22 cellular contexts compared by ENCODE assay signal in the genomic region with DNA sequence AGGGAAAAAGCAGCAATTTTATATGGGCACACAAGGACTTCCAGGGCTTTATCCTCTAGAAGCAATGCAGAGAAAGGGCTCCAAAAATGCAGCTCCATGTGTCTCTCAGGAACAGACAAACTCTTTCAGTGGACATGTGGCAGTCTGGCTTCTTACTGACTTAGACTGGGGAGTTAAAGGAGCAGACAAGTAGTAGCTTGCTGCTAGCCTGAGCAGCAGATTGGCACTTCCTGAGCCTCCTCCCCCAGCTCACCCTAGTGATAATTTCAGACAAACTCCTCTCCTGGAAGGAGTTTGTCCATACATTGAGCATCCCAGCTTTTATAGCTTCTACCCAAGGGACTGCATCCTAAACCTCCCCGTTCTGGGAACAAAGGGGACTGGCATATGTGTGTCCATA.
DNase-seq lines count a peak whose midpoint lies in the region; ATAC-seq, FAIRE-seq and TF ChIP-seq lines count a peak whose summit lies in the region.
"Had no signal": no experiment of that assay in that cellular context is flagged by ENCODE, and none has a peak within 500 bp of the region (broad histone marks: within the 10 kb centered on the region; RNA-seq: fewer than 3 reads in every experiment).

No MANE protein-coding gene starts in this region.

- no peak overlapping the region for H2AK5ac ChIP-seq in IMR-90 (ENCODE audit: low read depth, low read length)

- H3K9ac ChIP-seq in IMR-90 (ENCODE audit: low read depth, low read length) (no peak overlapping the region), astrocyte (ENCODE audit: low read length) (peak overlapping the region; percentile 52), smooth muscle cell (ENCODE audit: low read depth) (peak overlapping the region; percentile 29)

- peak overlapping the region; percentile 82 for H3K27ac Mint-ChIP-seq in astrocyte (ENCODE audit: unreplicated experiment)
- no peak overlapping the region for H3K27ac Mint-ChIP-seq in activated CD8-positive, alpha-beta T cell treated with anti-CD3 and anti-CD28 coated beads, Interleukin-2, amount 10 ng/mL, durations not matched to agents 7 days and 5 days
- H3K27ac Mint-ChIP-seq: activated CD4-positive, alpha-beta T cell treated with anti-CD3 and anti-CD28 coated beads for 36 hours; activated T-helper 2 cell treated with anti-CD3 and anti-CD28 coated beads, Interferon-gamma antibody, Interleukin-2, Interleukin-4, amounts not matched to agents 10 μg/mL and 5 μg/mL and 100 μg/mL, durations not matched to agents 14 hours and 24 hours and 36 hours; CD14-positive monocyte; natural killer cell; stimulated activated memory B cell treated with anti-CD40 and anti-IgM and Interleukin-4, amounts not matched to agents 10 μg/mL and 1 μg/mL and 100 μg/mL, for 72 hours had no signal

- H3K36me3 ChIP-seq in IMR-90 (ENCODE audit: control insufficient read depth, insufficient read depth, low read length): no peaks in the 10 kb centered on the region
- H3K36me3 ChIP-seq in astrocyte (ENCODE audit: insufficient read depth, low read length): no peaks in the 10 kb centered on the region
- no peaks in the 10 kb centered on the region for H3K36me3 ChIP-seq in smooth muscle cell (ENCODE audit: low read depth)
- H3K36me3 ChIP-seq in A673 (ENCODE audit: insufficient read depth, low read length, poor library complexity, severe bottlenecking): no peaks in the 10 kb centered on the region
- H3K36me3 ChIP-seq: colonic mucosa, lower lobe of right lung had no signal

- H3K27me3 ChIP-seq in IMR-90 (ENCODE audit: control insufficient read depth, insufficient read depth, low read length) (no peaks in the 10 kb centered on the region), astrocyte (ENCODE audit: insufficient read depth, low read length) (no peaks in the 10 kb centered on the region), smooth muscle cell (ENCODE audit: low read depth) (no peaks in the 10 kb centered on the region), A673 (replicated peaks; ENCODE audit: insufficient read depth, low read depth, low read length, poor library complexity) (no peaks in the 10 kb centered on the region)
- H3K27me3 ChIP-seq: colonic mucosa had no signal

- CTCF ChIA-PET in IMR-90 (lab: Yijun Ruan, JAX) (interaction anchor here (1.0 to 1.1 kb wide), 2 partner anchors 27 to 33 kb away, joined by 3 to 4 read pairs; no protein-coding TSS in a partner anchor), A673 (lab: Charles Lee) (no interaction called here)
- CTCF ChIA-PET in activated CD8-positive, alpha-beta T cell treated with anti-CD3 and anti-CD28 coated beads, Interleukin-2, amount 10 ng/mL, durations not matched to agents 7 days and 5 days (lab: Charles Lee): no interaction called here

- peaks cover 11% of the 10 kb centered on the region for H3K4me1 Mint-ChIP-seq in astrocyte (ENCODE audit: low read depth, unreplicated experiment)
- no peaks in the 10 kb centered on the region for H3K4me1 Mint-ChIP-seq in activated CD8-positive, alpha-beta T cell treated with anti-CD3 and anti-CD28 coated beads, Interleukin-2, amount 10 ng/mL, durations not matched to agents 7 days and 5 days (ENCODE audit: low read depth)
- H3K4me1 Mint-ChIP-seq: activated CD4-positive, alpha-beta T cell treated with anti-CD3 and anti-CD28 coated beads for 36 hours; CD14-positive monocyte; natural killer cell; stimulated activated memory B cell treated with anti-CD40 and anti-IgM and Interleukin-4, amounts not matched to agents 10 μg/mL and 1 μg/mL and 100 μg/mL, for 72 hours had no signal

- intact Hi-C loops in IMR-90 (cut with micrococcal nuclease): no loop called here
- intact Hi-C loops in A673 (cut with micrococcal nuclease; ENCODE audit: unreplicated experiment): no loop called here

- no peak overlapping the region for H2AFZ ChIP-seq in IMR-90 (replicated peaks; ENCODE audit: low read length, poor library complexity)
- H2AFZ ChIP-seq in astrocyte (ENCODE audit: low read depth, low read length): peak overlapping the region; percentile 65
- H2AFZ ChIP-seq in smooth muscle cell (ENCODE audit: low read depth): no peak overlapping the region

- POLR2A ChIA-PET in IMR-90 (lab: Charles Lee; ENCODE audit: unreplicated experiment): no interaction called here
- POLR2A ChIA-PET in A673 (lab: Charles Lee; ENCODE audit: low non-redundant PET): no interaction called here
- POLR2A ChIA-PET in activated CD8-positive, alpha-beta T cell treated with anti-CD3 and anti-CD28 coated beads, Interleukin-2, amount 10 ng/mL, durations not matched to agents 7 days and 5 days (lab: Charles Lee): no interaction called here

- DNase-seq in IMR-90 (peak; percentile 11), astrocyte (ENCODE audit: low read depth) (peak; percentile 19), fibroblast of peridontal ligament (ENCODE audit: extremely low read depth) (peak; percentile 25), smooth muscle cell (lab: John Stamatoyannopoulos, UW; ENCODE audit: unreplicated experiment) (no peak), A673 (ENCODE audit: low spot score) (no peak), DMS153 treated with DMSO at 0.1 percent for 48 hours (lab: John Stamatoyannopoulos, UW; ENCODE audit: unreplicated experiment) (no peak)
- DNase-seq in activated CD8-positive, alpha-beta T cell treated with anti-CD3 and anti-CD28 coated beads, Interleukin-2, amount 10 ng/mL, durations not matched to agents 7 days and 5 days: no peak
- DNase-seq: activated CD4-positive, alpha-beta T cell treated with anti-CD3 and anti-CD28 coated beads for 36 hours; activated naive CD4-positive, alpha-beta T cell treated with anti-CD3 and anti-CD28 coated beads, Interleukin-2, amount 50 U/mL, for 16 hours; Caco-2; colonic mucosa; DND-41; effector memory CD4-positive, alpha-beta T cell; foreskin fibroblast; lower lobe of right lung; natural killer cell; NCI-H1694; NCI-H82; trophoblast cell had no signal

- H3K9me3 ChIP-seq in IMR-90 (ENCODE audit: control insufficient read depth, insufficient read depth, low read length) (peaks cover 3% of the 10 kb centered on the region; the same call in 1 of the 2 replicates), astrocyte (ENCODE audit: insufficient read depth, low read depth, low read length) (no peaks in the 10 kb centered on the region), smooth muscle cell (replicated peaks; ENCODE audit: low read depth) (peaks cover 5% of the 10 kb centered on the region), A673 (ENCODE audit: low read depth, low read length, poor library complexity, severe bottlenecking) (no peaks in the 10 kb centered on the region)
- H3K9me3 ChIP-seq: colonic mucosa, lower lobe of right lung had no signal

- no CpG with 5 or more reads among the region's 1 CpG for WGBS in IMR-90 (ENCODE audit: extremely low coverage in 2 of 2, insufficient read length in 1 of 2), 2 experiments
- WGBS in smooth muscle cell (ENCODE audit: low lambda C conversion rate): 82% methylated on average over 1 of the region's 1 CpG

- H3K4me3 Mint-ChIP-seq in astrocyte (ENCODE audit: unreplicated experiment): no peak overlapping the region
- no peak overlapping the region for H3K4me3 Mint-ChIP-seq in activated CD8-positive, alpha-beta T cell treated with anti-CD3 and anti-CD28 coated beads, Interleukin-2, amount 10 ng/mL, durations not matched to agents 7 days and 5 days
- H3K4me3 Mint-ChIP-seq: activated CD4-positive, alpha-beta T cell treated with anti-CD3 and anti-CD28 coated beads for 36 hours; CD14-positive monocyte; natural killer cell; stimulated activated memory B cell treated with anti-CD40 and anti-IgM and Interleukin-4, amounts not matched to agents 10 μg/mL and 1 μg/mL and 100 μg/mL, for 72 hours had no signal

- TF ChIP-seq RAD21 in IMR-90 (IDR thresholded peaks at IDR 0.05; ENCODE audit: low read length): no peak

- in situ Hi-C loops in IMR-90 (cut with MboI; ENCODE audit: low sequenced_read_pairs): no loop called here

- H3K4me2 ChIP-seq in IMR-90 (ENCODE audit: low read depth, low read length) (no peak overlapping the region), astrocyte (ENCODE audit: low read length) (peak overlapping the region; percentile 73), smooth muscle cell (peak overlapping the region; percentile 50)

- TF ChIP-seq CTCF in IMR-90 (conservative IDR thresholded peaks at IDR 0.05; ENCODE audit: low read depth, low read length): no peak
- TF ChIP-seq CTCF in astrocyte (IDR thresholded peaks at IDR 0.05; ENCODE audit: insufficient read depth, low read depth, low read length): no peak
- TF ChIP-seq CTCF in smooth muscle cell (IDR thresholded peaks at IDR 0.05; ENCODE audit: borderline replicate concordance, insufficient read depth, poor library complexity, severe bottlenecking): no peak
- no peak for TF ChIP-seq CTCF in A673 (conservative IDR thresholded peaks at IDR 0.05; ENCODE audit: low read depth, low read length)

- no peak overlapping the region for H4K5ac ChIP-seq in IMR-90 (ENCODE audit: low read depth, low read length)

- no peak overlapping the region for H2BK20ac ChIP-seq in IMR-90 (ENCODE audit: low read depth, low read length)

- TF ChIP-seq POLR2A in IMR-90 (IDR thresholded peaks at IDR 0.05; ENCODE audit: low read depth, low read length): no peak

- H3K4me3 ChIP-seq in IMR-90 (ENCODE audit: insufficient read depth, low read depth, low read length) (no peak overlapping the region), astrocyte (ENCODE audit: insufficient read depth, low read depth, low read length) (no peak overlapping the region), smooth muscle cell (no peak overlapping the region), A673 (ENCODE audit: low read depth, low read length, poor library complexity, severe bottlenecking) (no peak overlapping the region)
- H3K4me3 ChIP-seq: colonic mucosa, lower lobe of right lung had no signal

- dilution Hi-C loops in IMR-90 (cut with HindIII; ENCODE audit: low sequenced_read_pairs, unreplicated experiment): no loop called here

- no peak for FAIRE-seq in astrocyte (lab: Jason Lieb, UNC)

- no peaks in the 10 kb centered on the region; the same call in 1 of the 2 replicates for H3K4me1 ChIP-seq in IMR-90 (ENCODE audit: control insufficient read depth, insufficient read depth, low read length)
- H3K4me1 ChIP-seq in astrocyte (ENCODE audit: insufficient read depth, low read length): peaks cover 14% of the 10 kb centered on the region
- H3K4me1 ChIP-seq in smooth muscle cell (ENCODE audit: low read depth): no peaks in the 10 kb centered on the region
- no peaks in the 10 kb centered on the region for H3K4me1 ChIP-seq in A673 (ENCODE audit: insufficient read depth, low read length, poor library complexity, severe bottlenecking)
- H3K4me1 ChIP-seq: Caco-2, colonic mucosa, lower lobe of right lung had no signal

- H3K79me2 ChIP-seq in astrocyte (ENCODE audit: insufficient read depth, low read length) (no peaks in the 10 kb centered on the region), smooth muscle cell (ENCODE audit: low read depth) (no peaks in the 10 kb centered on the region)

- H3K27me3 Mint-ChIP-seq in astrocyte (ENCODE audit: low read depth, unreplicated experiment): no peaks in the 10 kb centered on the region
- no peaks in the 10 kb centered on the region for H3K27me3 Mint-ChIP-seq in activated CD8-positive, alpha-beta T cell treated with anti-CD3 and anti-CD28 coated beads, Interleukin-2, amount 10 ng/mL, durations not matched to agents 7 days and 5 days (ENCODE audit: low read depth)
- H3K27me3 Mint-ChIP-seq: activated CD4-positive, alpha-beta T cell treated with anti-CD3 and anti-CD28 coated beads for 36 hours had no signal

- H3K9me1 ChIP-seq in IMR-90 (ENCODE audit: insufficient read depth, low read length): no peaks in the 10 kb centered on the region

- no peak overlapping the region for H3K23ac ChIP-seq in IMR-90 (ENCODE audit: low read depth, low read length)

- H3K36me3 Mint-ChIP-seq in astrocyte (ENCODE audit: low read depth, unreplicated experiment): peaks cover 5% of the 10 kb centered on the region
- H3K36me3 Mint-ChIP-seq in activated CD8-positive, alpha-beta T cell treated with anti-CD3 and anti-CD28 coated beads, Interleukin-2, amount 10 ng/mL, durations not matched to agents 7 days and 5 days (ENCODE audit: low read depth): peaks cover 7% of the 10 kb centered on the region
- H3K36me3 Mint-ChIP-seq: CD14-positive monocyte had no signal

- no peaks in the 10 kb centered on the region for H3K79me1 ChIP-seq in IMR-90 (ENCODE audit: low read depth in 1 of 2, low read length in 2 of 2)

- H4K8ac ChIP-seq in IMR-90 (ENCODE audit: low read depth in 2 of 2, low read length in 2 of 2): no peak overlapping the region

- BruUV-seq in IMR-90 (replicated peaks; lab: Mats Ljungman, UMichigan): no TSS peak
- BruUV-seq in A673 (replicated peaks; lab: Mats Ljungman, UMichigan): no TSS peak

- no peaks in the 10 kb centered on the region for H3F3A ChIP-seq in smooth muscle cell (ENCODE audit: low read depth)

- no peak overlapping the region for H4K91ac ChIP-seq in IMR-90 (ENCODE audit: insufficient read depth, low read depth, low read length)

- no peaks in the 10 kb centered on the region for H4K20me1 ChIP-seq in IMR-90 (ENCODE audit: insufficient read depth, low read length)
- H4K20me1 ChIP-seq in astrocyte (ENCODE audit: insufficient read depth, low read length): no peaks in the 10 kb centered on the region
- H4K20me1 ChIP-seq in smooth muscle cell (ENCODE audit: low read depth): no peaks in the 10 kb centered on the region

- no peak overlapping the region for H3K56ac ChIP-seq in IMR-90 (ENCODE audit: extremely low read depth, insufficient read depth, low read length)

- H3K27ac ChIP-seq in IMR-90 (ENCODE audit: insufficient read depth, low read length) (no peak overlapping the region), astrocyte (ENCODE audit: low read depth, low read length) (peak overlapping the region; percentile 74), smooth muscle cell (ENCODE audit: low read depth) (peak overlapping the region; percentile 78), A673 (ENCODE audit: low read depth, low read length, poor library complexity, severe bottlenecking) (no peak overlapping the region)
- H3K27ac ChIP-seq: colonic mucosa, lower lobe of right lung had no signal

- peaks cover 6% of the 10 kb centered on the region for H3K9me3 Mint-ChIP-seq in astrocyte (ENCODE audit: unreplicated experiment)
- H3K9me3 Mint-ChIP-seq in activated CD8-positive, alpha-beta T cell treated with anti-CD3 and anti-CD28 coated beads, Interleukin-2, amount 10 ng/mL, durations not matched to agents 7 days and 5 days (ENCODE audit: insufficient read depth): peaks cover 9% of the 10 kb centered on the region
- H3K9me3 Mint-ChIP-seq: natural killer cell had no signal

- H2BK15ac ChIP-seq in IMR-90 (ENCODE audit: low read depth, low read length): no peak overlapping the region

- H2BK5ac ChIP-seq in IMR-90 (ENCODE audit: low read depth, low read length, poor library complexity, severe bottlenecking): no peak overlapping the region

- H3K18ac ChIP-seq in IMR-90 (ENCODE audit: low read depth, low read length): no peak overlapping the region

- no peak overlapping the region for H2BK120ac ChIP-seq in IMR-90 (ENCODE audit: low read depth, low read length)

- H3K14ac ChIP-seq in IMR-90 (replicated peaks; ENCODE audit: low read depth, low read length): no peak overlapping the region

- no peak overlapping the region; the same call in 1 of the 2 replicates for H3K4ac ChIP-seq in IMR-90 (ENCODE audit: low read depth, low read length)

- ATAC-seq in IMR-90 (ENCODE audit: low read depth): peak; percentile 44; the same call in 1 of the 2 replicates
- ATAC-seq in activated CD8-positive, alpha-beta T cell treated with anti-CD3 and anti-CD28 coated beads, Interleukin-2, amount 10 ng/mL, durations not matched to agents 7 days and 5 days: no peak
- ATAC-seq: activated CD4-positive, alpha-beta T cell treated with anti-CD3 and anti-CD28 coated beads for 36 hours; lower lobe of right lung; natural killer cell; stimulated activated memory B cell treated with anti-CD40 and anti-IgM and Interleukin-4, amounts not matched to agents 10 μg/mL and 1 μg/mL and 100 μg/mL, for 72 hours had no signal

- H2AK9ac ChIP-seq in IMR-90 (replicated peaks; ENCODE audit: low read depth, low read length, poor library complexity): no peak overlapping the region

Comparison
In these comparisons a context has a peak if more than half of its experiments do, and no peak if none do; other contexts are left out.
1. DNase-seq: peak in IMR-90 (single experiment), astrocyte (single experiment) and fibroblast of peridontal ligament (single experiment); none in smooth muscle cell (single experiment), A673 (single experiment), activated CD8-positive, alpha-beta T cell treated with anti-CD3 and anti-CD28 coated beads, Interleukin-2, amount 10 ng/mL, durations not matched to agents 7 days and 5 days (single experiment) and DMS153 treated with DMSO at 0.1 percent for 48 hours (single experiment).
2. H3K27ac ChIP-seq: peak in astrocyte (single experiment) and smooth muscle cell (single experiment); none in IMR-90 (single experiment) and A673 (single experiment).